In the genomic region with DNA sequence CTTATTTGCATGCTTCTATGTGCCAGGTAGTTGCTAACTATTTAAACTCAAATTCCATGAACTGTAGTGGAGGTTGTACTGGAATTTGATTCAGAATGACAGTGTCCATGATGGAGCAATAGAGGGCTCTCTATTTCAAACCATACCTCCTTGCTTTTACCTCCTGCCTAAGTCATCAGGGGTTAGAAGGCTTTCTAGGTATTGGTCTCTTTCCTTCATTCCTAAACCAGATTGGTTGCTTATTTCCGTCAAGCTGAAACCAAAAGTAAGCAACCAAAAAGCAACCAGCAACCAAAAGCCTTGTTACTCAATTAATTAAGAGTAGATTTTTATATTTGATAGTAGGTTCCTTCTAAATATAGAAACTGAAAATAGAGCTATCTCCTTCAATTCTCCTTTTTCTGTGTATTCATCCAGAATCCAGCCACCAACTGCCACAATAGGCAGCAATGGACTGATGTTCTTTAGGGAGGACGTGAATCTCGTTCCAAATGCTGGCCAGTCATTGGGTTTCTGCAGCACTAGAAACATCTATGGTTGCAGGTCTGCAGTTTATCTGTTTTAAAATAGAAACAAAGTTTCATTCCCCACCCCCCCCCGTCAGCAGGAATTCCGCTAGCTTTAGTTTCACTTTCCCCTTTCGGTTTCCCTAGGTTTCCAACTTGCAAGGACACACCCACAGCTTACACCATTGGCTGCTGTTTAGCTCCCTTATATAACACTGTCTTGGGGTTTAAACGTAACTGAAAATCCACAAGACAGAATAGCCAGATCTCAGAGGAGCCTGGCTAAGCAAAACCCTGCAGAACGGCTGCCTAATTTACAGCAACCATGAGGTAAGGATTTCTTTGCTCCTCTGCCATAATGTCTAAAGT, we compare ENCODE assay signal across 8 cellular contexts. TPM values are rescaled to one million over a fixed set of nuclear protein-coding genes. Genes with fewer than 3 reads are reported as not detected.
DNase-seq lines count a peak whose midpoint lies in the region; ATAC-seq and TF ChIP-seq lines count a peak whose summit lies in the region.

A gene with protein sequence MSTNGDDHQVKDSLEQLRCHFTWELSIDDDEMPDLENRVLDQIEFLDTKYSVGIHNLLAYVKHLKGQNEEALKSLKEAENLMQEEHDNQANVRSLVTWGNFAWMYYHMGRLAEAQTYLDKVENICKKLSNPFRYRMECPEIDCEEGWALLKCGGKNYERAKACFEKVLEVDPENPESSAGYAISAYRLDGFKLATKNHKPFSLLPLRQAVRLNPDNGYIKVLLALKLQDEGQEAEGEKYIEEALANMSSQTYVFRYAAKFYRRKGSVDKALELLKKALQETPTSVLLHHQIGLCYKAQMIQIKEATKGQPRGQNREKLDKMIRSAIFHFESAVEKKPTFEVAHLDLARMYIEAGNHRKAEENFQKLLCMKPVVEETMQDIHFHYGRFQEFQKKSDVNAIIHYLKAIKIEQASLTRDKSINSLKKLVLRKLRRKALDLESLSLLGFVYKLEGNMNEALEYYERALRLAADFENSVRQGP (plus strand): TSS at position 742 of the 875 bp plus-strand sequence. CDS start 90 bp downstream, at position 832.

- WGBS in heart right ventricle, 2 donors: 0 to 3% methylated on average over 8 of the region's 8 CpGs

- in situ Hi-C loops in Panc1 (cut with HindIII; ENCODE audit: low pct_unique_long_range_greater_than_20kb, low sequenced_read_pairs): no loop called here

- peaks cover 3% of the 10 kb centered on the region for H3K36me3 Mint-ChIP-seq in osteocyte (ENCODE audit: unreplicated experiment)

- H3K27ac ChIP-seq in Panc1 (ENCODE audit: low read length) (peak within 1 kb of the TSS; percentile 82), heart right ventricle (peak within 1 kb of the TSS; percentile 55 to 97 (median 88))

- BruUV-seq in Panc1 (replicated peaks; lab: Mats Ljungman, UMichigan): no TSS peak

- intact Hi-C loops in Panc1 (cut with micrococcal nuclease; ENCODE audit: unreplicated experiment) (no loop called here), heart right ventricle (cut with DNase I) (loop anchor here in 2 of 10 donors (2.0 to 5.0 kb wide), 2 partner anchors 23 to 135 kb away; partner anchors contain the start of gene IFIT5 (in 1 of the 2))

- ATAC-seq in HG03342 (IDR thresholded peaks at IDR 0.05; ENCODE audit: unreplicated experiment): peak; percentile 81
- peak; percentile 94 for ATAC-seq in Panc1
- peak; percentile 92 to 97 (median 96) for ATAC-seq in heart right ventricle

- peak; percentile 25; the same call in 1 of the 2 replicates for TF ChIP-seq CTCF in Panc1 (IDR thresholded peaks at IDR 0.05)
- no peak for TF ChIP-seq CTCF in heart right ventricle (IDR thresholded peaks at IDR 0.05)
- TF ChIP-seq CTCF in osteocyte (IDR thresholded peaks at IDR 0.05): no peak

- no peaks in the 10 kb centered on the region for H3K9me3 Mint-ChIP-seq in osteocyte (ENCODE audit: unreplicated experiment)

- peaks cover 30% of the 10 kb centered on the region for H3K4me1 ChIP-seq in Panc1 (ENCODE audit: control insufficient read depth, insufficient read depth, low read length)
- H3K4me1 ChIP-seq in heart right ventricle: peaks cover 0 to 61% (median 42%) of the 10 kb centered on the region in 9 donors

- no peaks in the 10 kb centered on the region for H3K27me3 Mint-ChIP-seq in osteocyte (ENCODE audit: unreplicated experiment)

- peak; percentile 94 for TF ChIP-seq POLR2A in GM19099 (IDR thresholded peaks at IDR 0.05; ENCODE audit: extremely low read depth, insufficient read length, low read depth)

- H3K4me1 Mint-ChIP-seq in osteocyte (ENCODE audit: unreplicated experiment): peaks cover 39% of the 10 kb centered on the region

- POLR2A ChIA-PET in Panc1 (lab: Charles Lee): no interaction called here

- DNase-seq in DMS 273 treated with DMSO at 0.1 percent for 48 hours (lab: John Stamatoyannopoulos, UW): peak; percentile 19
- DNase-seq in Panc1 (ENCODE audit: low read depth, low spot score): no peak
- DNase-seq in amniotic stem cell (lab: John Stamatoyannopoulos, UW): peak; percentile 90
- DNase-seq in heart right ventricle: peak in 1 of 2 donors; percentile 86
- no peak for DNase-seq in osteocyte (ENCODE audit: extremely low spot score, unreplicated experiment)
- DNase-seq in NCI-H2171 (lab: John Stamatoyannopoulos, UW): no peak

- CTCF ChIA-PET in Panc1 (lab: Charles Lee): interaction anchor here (0.7 kb wide), 1 partner anchor 420 kb away, joined by 18 read pairs; no protein-coding TSS in a partner anchor

- H3K9me3 ChIP-seq in Panc1 (ENCODE audit: control insufficient read depth, insufficient read depth, low read depth, low read length): no peaks in the 10 kb centered on the region
- peaks cover 0 to 4% (median 0%) of the 10 kb centered on the region in 11 donors for H3K9me3 ChIP-seq in heart right ventricle

- H3K27me3 ChIP-seq in Panc1 (ENCODE audit: control insufficient read depth, insufficient read depth, low read length) (no peaks in the 10 kb centered on the region), heart right ventricle (no peaks in the 10 kb centered on the region)

- H3K27ac Mint-ChIP-seq in osteocyte (ENCODE audit: unreplicated experiment): peak within 1 kb of the TSS; percentile 94

- peak within 1 kb of the TSS; percentile 49 to 91 for H3K4me3 ChIP-seq in Panc1 (ENCODE audit: low read depth in 2 of 2, low read length in 2 of 2)
- peak within 1 kb of the TSS; percentile 19 to 78 (median 62) for H3K4me3 ChIP-seq in heart right ventricle

- H3K4me3 Mint-ChIP-seq in osteocyte (ENCODE audit: unreplicated experiment): peak within 1 kb of the TSS; percentile 81

- no peaks in the 10 kb centered on the region for H3K36me3 ChIP-seq in Panc1 (ENCODE audit: control insufficient read depth, insufficient read depth, low read length)
- H3K36me3 ChIP-seq in heart right ventricle: peaks cover 0 to 15% (median 0%) of the 10 kb centered on the region in 9 donors

RNA-seq across cellular contexts. Expression of the gene that starts here (rescaled TPM):
- total RNA-seq in Panc1 (2021; ENCODE audit: unreplicated experiment) (43.8 TPM), heart right ventricle (10 to 100 TPM; 18.8 to 50.1 (median 30.1) TPM), osteocyte (20.4 and 21.5 TPM in 2 replicates)
- 12.1 TPM for polyA plus RNA-seq in Panc1 (2012; ENCODE audit: insufficient read length)
- 10 to 100 TPM in 1 of 2 donors, 1 to 10 TPM in 1; 5.1 to 20.8 TPM for polyA plus RNA-seq in heart right ventricle

Comparison
In these comparisons a context has a peak if more than half of its experiments do, and no peak if none do; other contexts are left out.
1. DNase-seq: peak in DMS 273 treated with DMSO at 0.1 percent for 48 hours (single experiment) and amniotic stem cell (single experiment); none in Panc1 (single experiment), osteocyte (single experiment) and NCI-H2171 (single experiment).
2. Peak in every context shown above with its lines, with median percentiles within 50 percentile points of each other: ATAC-seq.